8 cellular contexts compared by ENCODE assay signal in the genomic region with DNA sequence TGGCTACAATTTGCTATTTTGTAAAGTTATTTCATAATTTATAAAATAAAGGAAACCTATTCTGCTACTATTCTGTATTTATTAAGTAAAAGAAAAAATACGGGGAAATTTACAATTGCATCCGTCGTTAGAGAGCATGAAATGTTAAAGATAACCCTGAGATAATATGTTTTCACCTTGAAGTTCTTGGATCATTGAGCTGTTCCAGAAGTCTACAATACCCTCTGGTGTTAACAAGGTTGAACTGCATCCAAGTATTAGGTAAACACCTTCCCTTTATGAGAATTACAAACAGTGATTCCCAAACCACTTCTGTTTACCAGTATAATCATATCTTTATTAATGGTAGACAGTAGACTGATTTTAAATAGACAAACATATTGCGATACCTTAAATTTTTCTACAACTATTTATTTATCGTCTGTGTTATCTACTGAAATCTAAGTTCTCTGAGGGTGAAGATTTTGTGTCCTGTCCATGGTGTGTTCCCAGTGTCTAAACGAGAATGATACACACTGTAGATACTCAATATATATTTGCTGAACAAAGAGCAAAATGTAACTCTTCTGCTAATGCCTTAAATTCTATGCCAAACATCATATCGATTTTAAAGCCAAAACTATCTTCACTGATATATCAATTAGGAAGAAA. TPM values are rescaled to one million over a fixed set of nuclear protein-coding genes. Genes with fewer than 3 reads are reported as not detected.
DNase-seq lines count a peak whose midpoint lies in the region; ATAC-seq and TF ChIP-seq lines count a peak whose summit lies in the region.

No MANE protein-coding gene starts in this region.

- peak; percentile 54 for TF ChIP-seq CTCF in CD4-positive, alpha-beta T cell (IDR thresholded peaks at IDR 0.05)
- TF ChIP-seq CTCF in mammary epithelial cell (conservative IDR thresholded peaks at IDR 0.05 in 1 of 2, IDR thresholded peaks at IDR 0.05 in 1 of 2; ENCODE audit: extremely low read depth in 1 of 2, insufficient read depth in 1 of 2, low read depth in 1 of 2, low read length in 2 of 2) (peak; percentile 70 to 76), mesothelial cell of epicardium (IDR thresholded peaks at IDR 0.05; ENCODE audit: unreplicated experiment) (peak; percentile 51)

- intact Hi-C loops in CD4-positive, alpha-beta T cell (cut with DNase I, micrococcal nuclease): loop anchor here (1.0 to 10.0 kb wide), 3 partner anchors 249 to 1951 kb away; no protein-coding TSS in a partner anchor
- intact Hi-C loops in mammary epithelial cell (cut with micrococcal nuclease): loop anchor here (1.0 to 10.0 kb wide), 2 partner anchors 81 to 251 kb away; no protein-coding TSS in a partner anchor

- DNase-seq in CD4-positive, alpha-beta T cell: no peak
- DNase-seq in NCI-H226 (peak; percentile 12), mammary epithelial cell (peak; percentile 30), mesothelial cell of epicardium (ENCODE audit: low spot score in 2 of 2, unreplicated experiment in 2 of 2) (no peak)
- DNase-seq in activated CD4-positive, alpha-beta T cell treated with anti-CD3 and anti-CD28 coated beads for 4 hours: no peak

- no peak overlapping the region for H2AFZ ChIP-seq in mammary epithelial cell (ENCODE audit: low read depth, low read length)

- no peaks in the 10 kb centered on the region for H4K20me1 ChIP-seq in mammary epithelial cell (ENCODE audit: insufficient read depth, low read length)

- H3K9me3 Mint-ChIP-seq in CD4-positive, alpha-beta T cell: no peaks in the 10 kb centered on the region
- no peaks in the 10 kb centered on the region for H3K9me3 Mint-ChIP-seq in mesothelial cell of epicardium
- no peaks in the 10 kb centered on the region for H3K9me3 Mint-ChIP-seq in activated T-helper 17 cell treated with anti-CD3 and anti-CD28 coated beads, Interleukin-2, amount 50 U/mL, for 72 hours

- H3K4me1 ChIP-seq in mammary epithelial cell (ENCODE audit: insufficient read depth, low read length): peaks cover 14% of the 10 kb centered on the region

- in situ Hi-C loops in mammary epithelial cell (cut with MboI; ENCODE audit: low sequenced_read_pairs in 2 of 2): loop anchor here (10.0 kb wide), 1 partner anchor 251 kb away; no protein-coding TSS in a partner anchor

- peak; percentile 64 for ATAC-seq in CD4-positive, alpha-beta T cell (ENCODE audit: poor library complexity)
- ATAC-seq in GM18873 (IDR thresholded peaks at IDR 0.05; ENCODE audit: low FRiP score, unreplicated experiment): peak; percentile 74
- ATAC-seq in HG03097 (IDR thresholded peaks at IDR 0.05; ENCODE audit: low FRiP score, unreplicated experiment): peak; percentile 80
- ATAC-seq in activated T-helper 17 cell treated with anti-CD3 and anti-CD28 coated beads, Interleukin-2, amount 50 U/mL, for 72 hours (replicated peaks): no peak

- no peak overlapping the region for H3K4me3 Mint-ChIP-seq in CD4-positive, alpha-beta T cell
- no peak overlapping the region for H3K4me3 Mint-ChIP-seq in mesothelial cell of epicardium
- H3K4me3 Mint-ChIP-seq in activated T-helper 17 cell treated with anti-CD3 and anti-CD28 coated beads, Interleukin-2, amount 50 U/mL, for 72 hours: no peak overlapping the region

- CTCF ChIA-PET in CD4-positive, alpha-beta T cell (lab: Charles Lee): interaction anchor here (2.1 kb wide), 1 partner anchor 11 kb away, joined by 6 read pairs; no protein-coding TSS in a partner anchor
- CTCF ChIA-PET in mammary epithelial cell (lab: Charles Lee; ENCODE audit: low non-redundant PET): no interaction called here

- no peak overlapping the region for H3K27ac ChIP-seq in CD4-positive, alpha-beta T cell (ENCODE audit: low read depth, low read length)
- H3K27ac ChIP-seq in mammary epithelial cell (ENCODE audit: insufficient read depth, low read depth, low read length): no peak overlapping the region

- H3K4me2 ChIP-seq in mammary epithelial cell (ENCODE audit: insufficient read depth, low read depth, low read length): no peak overlapping the region

- H3K27ac Mint-ChIP-seq in CD4-positive, alpha-beta T cell: no peak overlapping the region
- no peak overlapping the region for H3K27ac Mint-ChIP-seq in mesothelial cell of epicardium
- H3K27ac Mint-ChIP-seq in activated T-helper 17 cell treated with anti-CD3 and anti-CD28 coated beads, Interleukin-2, amount 50 U/mL, for 72 hours: no peak overlapping the region

- POLR2A ChIA-PET in CD4-positive, alpha-beta T cell (lab: Charles Lee): no interaction called here

- BruUV-seq in mammary epithelial cell (replicated peaks; lab: Mats Ljungman, UMichigan): no TSS peak

- no peaks in the 10 kb centered on the region for H3K27me3 Mint-ChIP-seq in CD4-positive, alpha-beta T cell
- H3K27me3 Mint-ChIP-seq in mesothelial cell of epicardium (ENCODE audit: low read depth): no peaks in the 10 kb centered on the region
- H3K27me3 Mint-ChIP-seq in activated T-helper 17 cell treated with anti-CD3 and anti-CD28 coated beads, Interleukin-2, amount 50 U/mL, for 72 hours: no peaks in the 10 kb centered on the region

- H3K36me3 ChIP-seq in mammary epithelial cell (ENCODE audit: insufficient read depth, low read length): no peaks in the 10 kb centered on the region

- no peak overlapping the region for H3K4me3 ChIP-seq in mammary epithelial cell (replicated peaks in 1 of 3; ENCODE audit: insufficient read depth in 1 of 3, low read depth in 2 of 3, low read length in 3 of 3)

- dilution Hi-C loops in mammary epithelial cell (cut with HindIII; ENCODE audit: low sequenced_read_pairs): no loop called here

- no peaks in the 10 kb centered on the region for H3K27me3 ChIP-seq in CD4-positive, alpha-beta T cell (ENCODE audit: control insufficient read depth, insufficient read depth, low read length)
- H3K27me3 ChIP-seq in mammary epithelial cell (ENCODE audit: insufficient read depth, low read length): no peaks in the 10 kb centered on the region

- WGBS in mammary epithelial cell (ENCODE audit: low coverage, missing lambda C conversion rate): 49% methylated on average over 7 of the region's 7 CpGs

- H3K36me3 Mint-ChIP-seq in CD4-positive, alpha-beta T cell (ENCODE audit: low read depth): peaks cover 16% of the 10 kb centered on the region
- H3K36me3 Mint-ChIP-seq in mesothelial cell of epicardium: peaks cover 3% of the 10 kb centered on the region
- H3K36me3 Mint-ChIP-seq in activated T-helper 17 cell treated with anti-CD3 and anti-CD28 coated beads, Interleukin-2, amount 50 U/mL, for 72 hours (ENCODE audit: low read depth): peaks cover 8% of the 10 kb centered on the region

- H3K9ac ChIP-seq in mammary epithelial cell (ENCODE audit: insufficient read depth, low read length): no peak overlapping the region

- H3K79me2 ChIP-seq in mammary epithelial cell (ENCODE audit: insufficient read depth, low read length): no peaks in the 10 kb centered on the region

- H3K9me3 ChIP-seq in CD4-positive, alpha-beta T cell (ENCODE audit: control insufficient read depth, low read length): no peaks in the 10 kb centered on the region
- H3K9me3 ChIP-seq in mammary epithelial cell (replicated peaks; ENCODE audit: insufficient read depth, low read length): no peaks in the 10 kb centered on the region

- H3K4me1 Mint-ChIP-seq in CD4-positive, alpha-beta T cell (ENCODE audit: low read depth): no peaks in the 10 kb centered on the region
- H3K4me1 Mint-ChIP-seq in mesothelial cell of epicardium: peaks cover 11% of the 10 kb centered on the region
- H3K4me1 Mint-ChIP-seq in activated T-helper 17 cell treated with anti-CD3 and anti-CD28 coated beads, Interleukin-2, amount 50 U/mL, for 72 hours: no peaks in the 10 kb centered on the region

RNA-seq across cellular contexts. Expression of a gene that starts 28.2 kb away (rescaled TPM):
- 1 to 10 TPM; 9.4 to 9.8 TPM for total RNA-seq in CD4-positive, alpha-beta T cell
- total RNA-seq in mammary epithelial cell: 10 to 100 TPM in 1 of 2 donors, 1 to 10 TPM in 1; 7.9 to 13.8 TPM
- 2.9 TPM for polyA plus RNA-seq in mammary epithelial cell
- polyA minus RNA-seq in mammary epithelial cell: 0.31 TPM
- total RNA-seq in mesothelial cell of epicardium: 26.7 to 30.1 TPM (median 26.8 TPM) in 3 replicates
- 10 to 100 TPM in 1 of 2 donors, 1 to 10 TPM in 1; 6.1 to 13.6 TPM for total RNA-seq in activated T-helper 17 cell treated with anti-CD3 and anti-CD28 coated beads, Interleukin-2, amount 50 U/mL, for 72 hours

Comparison
In these comparisons a context has a peak if more than half of its experiments do, and no peak if none do; other contexts are left out.
1. DNase-seq: peak in NCI-H226 (single experiment) and mammary epithelial cell (single experiment); none in CD4-positive, alpha-beta T cell (0 of 10), mesothelial cell of epicardium (0 of 2) and activated CD4-positive, alpha-beta T cell treated with anti-CD3 and anti-CD28 coated beads for 4 hours (0 of 2).
2. Peak in every context shown above with its lines, with median percentiles within 50 percentile points of each other: CTCF ChIP-seq.